Comparison of ENCODE assay signal across 8 cellular contexts in genomic region chr19:49085020-49085867, GRCh38. TPM values are rescaled to one million over a fixed set of nuclear protein-coding genes. Genes with fewer than 3 reads are reported as not detected.
A peak's percentile ranks its signal among the peaks of the same experiment; 100 is the strongest.
DNase-seq lines count a peak whose midpoint lies in the region; ATAC-seq, FAIRE-seq and TF ChIP-seq lines count a peak whose summit lies in the region.

A gene with protein sequence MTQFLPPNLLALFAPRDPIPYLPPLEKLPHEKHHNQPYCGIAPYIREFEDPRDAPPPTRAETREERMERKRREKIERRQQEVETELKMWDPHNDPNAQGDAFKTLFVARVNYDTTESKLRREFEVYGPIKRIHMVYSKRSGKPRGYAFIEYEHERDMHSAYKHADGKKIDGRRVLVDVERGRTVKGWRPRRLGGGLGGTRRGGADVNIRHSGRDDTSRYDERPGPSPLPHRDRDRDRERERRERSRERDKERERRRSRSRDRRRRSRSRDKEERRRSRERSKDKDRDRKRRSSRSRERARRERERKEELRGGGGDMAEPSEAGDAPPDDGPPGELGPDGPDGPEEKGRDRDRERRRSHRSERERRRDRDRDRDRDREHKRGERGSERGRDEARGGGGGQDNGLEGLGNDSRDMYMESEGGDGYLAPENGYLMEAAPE (plus strand): TSS chr19:49085451. CDS start chr19:49086415, 964 bp downstream.

- intact Hi-C loops in kidney (cut with DNase I) = no loop called here

- peak; percentile 59 for FAIRE-seq in kidney (lab: Jason Lieb, UNC)

- no peaks in the 10 kb centered on the region for H3K9me3 ChIP-seq in kidney (ENCODE audit: control insufficient read depth in 1 of 2, low read length in 2 of 2)

- peak; percentile 100 for DNase-seq in AG09319 (ENCODE audit: extremely low read depth, low read depth)
- DNase-seq in NCI-H510A (lab: John Stamatoyannopoulos, UW) = peak; percentile 99
- DNase-seq in activated CD4-positive, alpha-beta T cell treated with anti-CD3 and anti-CD28 coated beads for 1 hour = peak; percentile 99
- DNase-seq in cerebellum (ENCODE audit: low spot score) = peak; percentile 99
- DNase-seq in kidney = peak; percentile 100
- peak; percentile 99 for DNase-seq in stimulated activated CD4-positive, alpha-beta T cell treated with anti-CD3 and anti-CD28 coated beads, Interleukin-15, amount 100 ng/mL, for 24 hours

- H3K27ac ChIP-seq in kidney (ENCODE audit: low read depth in 2 of 2, low read length in 2 of 2) = peak within 1 kb of the TSS; percentile 91 to 92

- ATAC-seq in GM19035 (IDR thresholded peaks at IDR 0.05; ENCODE audit: unreplicated experiment) = peak; percentile 94
- ATAC-seq in HG03432 (IDR thresholded peaks at IDR 0.05; ENCODE audit: unreplicated experiment) = peak; percentile 85

- H3K4me3 ChIP-seq in kidney (ENCODE audit: low read length in 2 of 2) = peak within 1 kb of the TSS; percentile 95 to 99

- H3K9ac ChIP-seq in kidney (ENCODE audit: low read length in 2 of 2) = peak within 1 kb of the TSS; percentile 83 to 97

- H3K4me1 ChIP-seq in kidney (ENCODE audit: control insufficient read depth in 1 of 2, insufficient read depth in 1 of 2, low read depth in 1 of 2, low read length in 2 of 2) = peaks cover 10 to 13% of the 10 kb centered on the region in 2 donors

- no peak for TF ChIP-seq CTCF in AG09319 (IDR thresholded peaks at IDR 0.05; ENCODE audit: low read depth, low read length)
- no peak for TF ChIP-seq CTCF in kidney (IDR thresholded peaks at IDR 0.05; ENCODE audit: borderline replicate concordance, extremely low read depth, insufficient read depth)

- H3K36me3 ChIP-seq in kidney (ENCODE audit: control insufficient read depth in 1 of 2, insufficient read depth in 2 of 2, low read length in 2 of 2) = peaks cover 2% of the 10 kb centered on the region in 2 donors

RNA-seq across cellular contexts. Expression of the gene that starts here (rescaled TPM):
- total RNA-seq in cerebellum (234 TPM), kidney (203 TPM)
- polyA plus RNA-seq in kidney (ENCODE audit: insufficient read depth, low read depth, low replicate concordance) = 144 TPM

Comparison
In these comparisons a context has a peak if more than half of its experiments do, and no peak if none do; other contexts are left out.
1. Peak in every context shown above with its lines: DNase-seq, ATAC-seq, H3K4me3 ChIP-seq and H3K27ac ChIP-seq.